1 cellular context compared by ENCODE assay signal in genomic region chr20:58820515-58820914, GRCh38. TPM values are rescaled to one million over a fixed set of nuclear protein-coding genes. Genes with fewer than 3 reads are reported as not detected.
"Had no signal": no experiment of that assay in that cellular context is flagged by ENCODE, and none has a peak within 500 bp of the region (broad histone marks: within the 10 kb centered on the region; RNA-seq: fewer than 3 reads in every experiment).

No MANE protein-coding gene starts in this region.

RNA-seq across cellular contexts. Expression of gene GNAS-AS1, which starts 30.2 kb away (rescaled TPM):
- total RNA-seq: G401 had no signal
